27 cellular contexts compared by ENCODE assay signal in genomic region chr15:84668221-84668982, GRCh38. TPM values are rescaled to one million over a fixed set of nuclear protein-coding genes. Genes with fewer than 3 reads are reported as not detected.
DNase-seq lines count a peak whose midpoint lies in the region; ATAC-seq and TF ChIP-seq lines count a peak whose summit lies in the region.
"Had no signal": no experiment of that assay in that cellular context is flagged by ENCODE, and none has a peak within 500 bp of the region (broad histone marks: within the 10 kb centered on the region; RNA-seq: fewer than 3 reads in every experiment).

No MANE protein-coding gene starts in this region.

- 84 to 92% methylated on average over 3 of the region's 3 CpGs for WGBS in body of pancreas, 2 donors
- 91 to 98% (median 95%) methylated on average over 3 of the region's 3 CpGs for WGBS in heart left ventricle, 4 donors

- intact Hi-C loops in activated CD4-positive, alpha-beta T cell treated with anti-CD3 and anti-CD28 coated beads for 36 hours (cut with DNase I, micrococcal nuclease), result loop anchor here (2.0 to 5.0 kb wide), 2 partner anchors 48 to 94 kb away; partner anchors contain the start of gene SEC11A (in 1 of the 2)
- intact Hi-C loops in body of pancreas (cut with DNase I), result no loop called here
- intact Hi-C loops in heart left ventricle (cut with DNase I), result no loop called here

- no peak for ATAC-seq in activated CD4-positive, alpha-beta T cell treated with anti-CD3 and anti-CD28 coated beads for 36 hours
- ATAC-seq in stimulated activated naive CD8-positive, alpha-beta T cell treated with anti-CD3 and anti-CD28 coated beads, Interleukin-15, Interleukin-2, amounts not matched to agents 100 U/mL and 50 U/mL, for 24 hours, result no peak
- peak; percentile 82 for ATAC-seq in body of pancreas
- ATAC-seq in heart left ventricle, result no peak
- ATAC-seq: HCT116; left colon; mucosa of descending colon; stimulated activated naive B cell treated with anti-CD40 and anti-IgM and Interleukin-4, amounts not matched to agents 10 μg/mL and 1 μg/mL and 100 μg/mL, for 72 hours; upper lobe of right lung had no signal

- H3K36me3 Mint-ChIP-seq in activated CD4-positive, alpha-beta T cell treated with anti-CD3 and anti-CD28 coated beads for 36 hours (ENCODE audit: low read depth), result peaks cover 52% of the 10 kb centered on the region
- H3K36me3 Mint-ChIP-seq in activated CD4-positive, alpha-beta T cell treated with anti-CD3 and anti-CD28 coated beads, Interleukin-2, amount 10 ng/mL, durations not matched to agents 7 days and 5 days (ENCODE audit: low read depth), result peaks cover 58% of the 10 kb centered on the region
- H3K36me3 Mint-ChIP-seq in stimulated activated naive CD8-positive, alpha-beta T cell treated with anti-CD3 and anti-CD28 coated beads, Interleukin-15, Interleukin-2, amounts not matched to agents 100 ng/mL and 50 ng/mL, for 24 hours (ENCODE audit: low read depth), result peaks cover 48% of the 10 kb centered on the region

- H3K9me3 Mint-ChIP-seq in activated CD4-positive, alpha-beta T cell treated with anti-CD3 and anti-CD28 coated beads for 36 hours (ENCODE audit: low read depth), result no peaks in the 10 kb centered on the region
- no peaks in the 10 kb centered on the region for H3K9me3 Mint-ChIP-seq in activated CD4-positive, alpha-beta T cell treated with anti-CD3 and anti-CD28 coated beads, Interleukin-2, amount 10 ng/mL, durations not matched to agents 7 days and 5 days
- H3K9me3 Mint-ChIP-seq in stimulated activated naive CD8-positive, alpha-beta T cell treated with anti-CD3 and anti-CD28 coated beads, Interleukin-15, Interleukin-2, amounts not matched to agents 100 ng/mL and 50 ng/mL, for 24 hours, result no peaks in the 10 kb centered on the region
- H3K9me3 Mint-ChIP-seq: CD14-positive monocyte; IgD-negative memory B cell; immature natural killer cell; stimulated activated naive B cell treated with anti-CD40 and anti-IgM and Interleukin-4, amounts not matched to agents 10 μg/mL and 1 μg/mL and 100 μg/mL, for 72 hours had no signal

- POLR2A ChIA-PET in activated CD4-positive, alpha-beta T cell treated with anti-CD3 and anti-CD28 coated beads for 36 hours (lab: Charles Lee), result interaction anchor here (0.6 to 0.7 kb wide), 3 partner anchors 34 to 106 kb away, joined by 3 to 9 read pairs (median 5); no protein-coding TSS in a partner anchor
- POLR2A ChIA-PET in activated CD4-positive, alpha-beta T cell treated with anti-CD3 and anti-CD28 coated beads, Interleukin-2, amount 10 ng/mL, durations not matched to agents 7 days and 5 days (lab: Charles Lee), result interaction anchor here (0.8 kb wide), 1 partner anchor 10 kb away, joined by 7 read pairs; the partner anchor contains the start of gene NMB

- no peak for DNase-seq in activated CD4-positive, alpha-beta T cell treated with anti-CD3 and anti-CD28 coated beads for 36 hours
- no peak for DNase-seq in activated CD4-positive, alpha-beta T cell treated with anti-CD3 and anti-CD28 coated beads, Interleukin-2, amount 10 ng/mL, durations not matched to agents 7 days and 5 days
- DNase-seq in stimulated activated naive CD8-positive, alpha-beta T cell treated with anti-CD3 and anti-CD28 coated beads, Interleukin-15, Interleukin-2, amounts not matched to agents 100 U/mL and 50 U/mL, for 24 hours, result no peak
- DNase-seq in body of pancreas, result no peak
- no peak for DNase-seq in germinal center (ENCODE audit: low spot score)
- DNase-seq in MG63, result no peak
- no peak for DNase-seq in heart left ventricle
- DNase-seq: activated CD4-positive, alpha-beta T cell treated with anti-CD3 and anti-CD28 coated beads, Interleukin-2, amount 50 U/mL, for 1 hour; activated gamma-delta T cell treated with Interleukin-2 at 50 U/mL for 16 hours; effector CD4-positive, alpha-beta T cell; immature natural killer cell; left colon; mucosa of descending colon; NCI-H1694; NCI-H2171; nephron progenitor cell; ovary; stimulated activated naive B cell treated with anti-CD40 and anti-IgM and Interleukin-4, amounts not matched to agents 10 μg/mL and 1 μg/mL and 100 μg/mL, for 72 hours; T1000; upper lobe of right lung; WERI-Rb-1 had no signal

- peaks cover 55% of the 10 kb centered on the region for H3K4me1 Mint-ChIP-seq in activated CD4-positive, alpha-beta T cell treated with anti-CD3 and anti-CD28 coated beads for 36 hours
- H3K4me1 Mint-ChIP-seq in activated CD4-positive, alpha-beta T cell treated with anti-CD3 and anti-CD28 coated beads, Interleukin-2, amount 10 ng/mL, durations not matched to agents 7 days and 5 days, result peaks cover 10% of the 10 kb centered on the region
- peaks cover 41% of the 10 kb centered on the region for H3K4me1 Mint-ChIP-seq in stimulated activated naive CD8-positive, alpha-beta T cell treated with anti-CD3 and anti-CD28 coated beads, Interleukin-15, Interleukin-2, amounts not matched to agents 100 ng/mL and 50 ng/mL, for 24 hours (ENCODE audit: low read depth)
- H3K4me1 Mint-ChIP-seq: CD14-positive monocyte, IgD-negative memory B cell, nephron progenitor cell had no signal

- CTCF ChIA-PET in activated CD4-positive, alpha-beta T cell treated with anti-CD3 and anti-CD28 coated beads for 36 hours (lab: Charles Lee), result interaction anchor here (1.0 to 1.3 kb wide), 2 partner anchors 9 kb away, joined by 3 to 4 read pairs; no protein-coding TSS in a partner anchor
- CTCF ChIA-PET in activated CD4-positive, alpha-beta T cell treated with anti-CD3 and anti-CD28 coated beads, Interleukin-2, amount 10 ng/mL, durations not matched to agents 7 days and 5 days (lab: Charles Lee), result interaction anchor here (0.6 to 0.7 kb wide), 2 partner anchors 43 to 81 kb away, joined by 3 read pairs; no protein-coding TSS in a partner anchor

- no peak for TF ChIP-seq POLR2A in body of pancreas (IDR thresholded peaks at IDR 0.05)
- TF ChIP-seq POLR2A in heart left ventricle (IDR thresholded peaks at IDR 0.05), result no peak

- no peaks in the 10 kb centered on the region for H3K27me3 ChIP-seq in body of pancreas
- H3K27me3 ChIP-seq in MG63, result no peaks in the 10 kb centered on the region
- H3K27me3 ChIP-seq in heart left ventricle, result no peaks in the 10 kb centered on the region
- H3K27me3 ChIP-seq: ovary, suprapubic skin, upper lobe of right lung had no signal

- H3K36me3 ChIP-seq in body of pancreas (replicated peaks in 1 of 2; ENCODE audit: insufficient read depth in 1 of 2, low read depth in 2 of 2), result peaks cover 0 to 12% of the 10 kb centered on the region in 2 donors
- peaks cover 75% of the 10 kb centered on the region for H3K36me3 ChIP-seq in MG63
- H3K36me3 ChIP-seq in heart left ventricle, result peaks cover 0 to 82% (median 60%) of the 10 kb centered on the region in 9 donors
- H3K36me3 ChIP-seq: ovary had no signal

- H3K9me3 ChIP-seq in body of pancreas, result no peaks in the 10 kb centered on the region
- no peaks in the 10 kb centered on the region for H3K9me3 ChIP-seq in MG63
- no peaks in the 10 kb centered on the region for H3K9me3 ChIP-seq in heart left ventricle
- H3K9me3 ChIP-seq: mucosa of descending colon, ovary, suprapubic skin, upper lobe of right lung had no signal

- H3K4me3 ChIP-seq in body of pancreas (no peak overlapping the region), MG63 (no peak overlapping the region), heart left ventricle (no peak overlapping the region)
- H3K4me3 ChIP-seq: mucosa of descending colon, ovary, skin epidermis, suprapubic skin, upper lobe of right lung had no signal

- H3K27me3 Mint-ChIP-seq in activated CD4-positive, alpha-beta T cell treated with anti-CD3 and anti-CD28 coated beads for 36 hours, result no peaks in the 10 kb centered on the region
- H3K27me3 Mint-ChIP-seq in activated CD4-positive, alpha-beta T cell treated with anti-CD3 and anti-CD28 coated beads, Interleukin-2, amount 10 ng/mL, durations not matched to agents 7 days and 5 days, result no peaks in the 10 kb centered on the region
- no peaks in the 10 kb centered on the region for H3K27me3 Mint-ChIP-seq in stimulated activated naive CD8-positive, alpha-beta T cell treated with anti-CD3 and anti-CD28 coated beads, Interleukin-15, Interleukin-2, amounts not matched to agents 100 ng/mL and 50 ng/mL, for 24 hours
- H3K27me3 Mint-ChIP-seq: IgD-negative memory B cell; stimulated activated naive B cell treated with anti-CD40 and anti-IgM and Interleukin-4, amounts not matched to agents 10 μg/mL and 1 μg/mL and 100 μg/mL, for 72 hours had no signal

- no peak overlapping the region for H3K4me3 Mint-ChIP-seq in activated CD4-positive, alpha-beta T cell treated with anti-CD3 and anti-CD28 coated beads for 36 hours
- H3K4me3 Mint-ChIP-seq in activated CD4-positive, alpha-beta T cell treated with anti-CD3 and anti-CD28 coated beads, Interleukin-2, amount 10 ng/mL, durations not matched to agents 7 days and 5 days, result no peak overlapping the region
- H3K4me3 Mint-ChIP-seq in stimulated activated naive CD8-positive, alpha-beta T cell treated with anti-CD3 and anti-CD28 coated beads, Interleukin-15, Interleukin-2, amounts not matched to agents 100 ng/mL and 50 ng/mL, for 24 hours, result no peak overlapping the region
- H3K4me3 Mint-ChIP-seq: CD14-positive monocyte; IgD-negative memory B cell; immature natural killer cell; nephron progenitor cell; stimulated activated naive B cell treated with anti-CD40 and anti-IgM and Interleukin-4, amounts not matched to agents 10 μg/mL and 1 μg/mL and 100 μg/mL, for 72 hours had no signal

- H3K27ac ChIP-seq in body of pancreas (peak overlapping the region in 3 of 4 donors; percentile 14 to 65 (median 55)), heart left ventricle (no peak overlapping the region)
- H3K27ac ChIP-seq: ovary, suprapubic skin, upper lobe of right lung, WERI-Rb-1 had no signal

- TF ChIP-seq CTCF in body of pancreas (IDR thresholded peaks at IDR 0.05), result no peak
- TF ChIP-seq CTCF in heart left ventricle (IDR thresholded peaks at IDR 0.05), result no peak

- peak overlapping the region; percentile 79 for H3K27ac Mint-ChIP-seq in activated CD4-positive, alpha-beta T cell treated with anti-CD3 and anti-CD28 coated beads for 36 hours
- H3K27ac Mint-ChIP-seq in activated CD4-positive, alpha-beta T cell treated with anti-CD3 and anti-CD28 coated beads, Interleukin-2, amount 10 ng/mL, durations not matched to agents 7 days and 5 days, result no peak overlapping the region
- H3K27ac Mint-ChIP-seq in stimulated activated naive CD8-positive, alpha-beta T cell treated with anti-CD3 and anti-CD28 coated beads, Interleukin-15, Interleukin-2, amounts not matched to agents 100 ng/mL and 50 ng/mL, for 24 hours, result peak overlapping the region; percentile 84
- H3K27ac Mint-ChIP-seq: nephron progenitor cell; stimulated activated naive B cell treated with anti-CD40 and anti-IgM and Interleukin-4, amounts not matched to agents 10 μg/mL and 1 μg/mL and 100 μg/mL, for 72 hours had no signal

- H3K4me1 ChIP-seq in body of pancreas, result peaks cover 6% of the 10 kb centered on the region
- H3K4me1 ChIP-seq in heart left ventricle, result no peaks in the 10 kb centered on the region
- H3K4me1 ChIP-seq: upper lobe of right lung had no signal

RNA-seq across cellular contexts. Expression of gene NMB, which starts 10.4 kb away (rescaled TPM):
- total RNA-seq in activated CD4-positive, alpha-beta T cell treated with anti-CD3 and anti-CD28 coated beads for 36 hours, result 1 to 10 TPM; 2.7 to 4.0 TPM
- 1 to 10 TPM; 2.8 to 3.8 TPM for total RNA-seq in activated CD4-positive, alpha-beta T cell treated with anti-CD3 and anti-CD28 coated beads, Interleukin-2, amount 10 ng/mL, durations not matched to agents 7 days and 5 days
- total RNA-seq in body of pancreas, result 1 to 10 TPM; 6.3 to 8.8 TPM
- 0.25 TPM in 1 of 2 replicates, not detected in the other for total RNA-seq in MG63 (2014; rRNA removed; shearing (Covaris generic); ENCODE audit: low replicate concordance)
- 1 to 10 TPM; 1.4 to 8.6 (median 2.8) TPM for total RNA-seq in heart left ventricle
- 1 to 10 TPM; 3.9 to 6.6 TPM for polyA plus RNA-seq in heart left ventricle

RNA-seq across cellular contexts. Expression of gene WDR73, which starts 14.3 kb away (rescaled TPM):
- 10 to 100 TPM; 12.4 to 13.3 TPM for total RNA-seq in activated CD4-positive, alpha-beta T cell treated with anti-CD3 and anti-CD28 coated beads for 36 hours
- total RNA-seq in activated CD4-positive, alpha-beta T cell treated with anti-CD3 and anti-CD28 coated beads, Interleukin-2, amount 10 ng/mL, durations not matched to agents 7 days and 5 days, result 10 to 100 TPM; 22.1 to 23.8 TPM
- total RNA-seq in body of pancreas, result 10 to 100 TPM; 21.1 to 25.4 TPM
- total RNA-seq in MG63 (2014; rRNA removed; shearing (Covaris generic); ENCODE audit: low replicate concordance), result 34.2 and 34.3 TPM in 2 replicates
- total RNA-seq in heart left ventricle, result 10 to 100 TPM in 8 of 9 donors, 1 to 10 TPM in 1; 8.7 to 22.2 (median 13.9) TPM
- polyA plus RNA-seq in heart left ventricle, result 10 to 100 TPM in 1 of 2 donors, 1 to 10 TPM in 1; 9.2 to 20.6 TPM

RNA-seq across cellular contexts. Expression of gene SEC11A, which starts 47.5 kb away (rescaled TPM):
- total RNA-seq in activated CD4-positive, alpha-beta T cell treated with anti-CD3 and anti-CD28 coated beads for 36 hours, result 100 to 1,000 TPM in 1 of 2 experiments, 10 to 100 TPM in 1; 66.6 to 111 TPM
- 100 to 1,000 TPM; 110 to 119 TPM for total RNA-seq in activated CD4-positive, alpha-beta T cell treated with anti-CD3 and anti-CD28 coated beads, Interleukin-2, amount 10 ng/mL, durations not matched to agents 7 days and 5 days
- total RNA-seq in body of pancreas (10 to 100 TPM; 83.8 to 89.3 TPM), heart left ventricle (10 to 100 TPM; 55.7 to 95.7 (median 73.0) TPM)
- 294 and 550 TPM in 2 replicates for total RNA-seq in MG63 (2014; rRNA removed; shearing (Covaris generic); ENCODE audit: low replicate concordance)
- polyA plus RNA-seq in heart left ventricle, result 100 to 1,000 TPM in 1 of 2 donors, 10 to 100 TPM in 1; 73.3 to 152 TPM

Comparison
In these comparisons a context has a peak if more than half of its experiments do, and no peak if none do; other contexts are left out.
1. H3K27ac ChIP-seq: peak in body of pancreas (3 of 4); none in heart left ventricle (0 of 12).
2. intact Hi-C loops: an anchor here in activated CD4-positive, alpha-beta T cell treated with anti-CD3 and anti-CD28 coated beads for 36 hours (2.0 to 5.0 kb wide); none called in body of pancreas and heart left ventricle.